In the genomic region with DNA sequence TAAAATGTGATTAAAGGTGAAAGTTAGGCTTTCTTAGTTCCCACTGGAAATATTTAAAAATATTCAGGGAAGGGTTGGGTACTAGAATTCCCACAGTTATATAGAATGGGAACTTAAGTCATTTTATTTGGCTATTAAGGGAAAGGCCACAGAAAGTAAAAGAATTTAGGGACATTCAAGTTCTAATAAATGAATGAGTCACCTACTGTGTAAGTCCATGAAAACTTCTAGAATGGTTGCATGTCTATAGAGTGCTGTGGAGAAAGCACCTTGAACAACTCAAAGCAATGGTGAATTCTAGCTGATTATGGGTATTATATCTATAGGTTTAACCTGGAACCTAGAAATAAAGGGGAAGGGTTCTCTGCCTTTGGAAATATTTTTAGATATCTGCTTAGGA, we compare ENCODE assay signal across 8 cellular contexts. TPM values are rescaled to one million over a fixed set of nuclear protein-coding genes. Genes with fewer than 3 reads are reported as not detected.
"Had no signal": no experiment of that assay in that cellular context is flagged by ENCODE, and none has a peak within 500 bp of the region (broad histone marks: within the 10 kb centered on the region; RNA-seq: fewer than 3 reads in every experiment).

No MANE protein-coding gene starts in this region.

- FAIRE-seq: G401.6, GM12878, GM12891, GM12892, GM18507 had no signal

- DNase-seq: GDM1, GF-D8 had no signal

- ATAC-seq: GM12878 had no signal

- H3K4me3 ChIP-seq: GM12878 had no signal

RNA-seq across cellular contexts. Expression of a gene that starts 28.1 kb away (rescaled TPM):
- total RNA-seq: G401, GM12878 had no signal
